In the genomic region with DNA sequence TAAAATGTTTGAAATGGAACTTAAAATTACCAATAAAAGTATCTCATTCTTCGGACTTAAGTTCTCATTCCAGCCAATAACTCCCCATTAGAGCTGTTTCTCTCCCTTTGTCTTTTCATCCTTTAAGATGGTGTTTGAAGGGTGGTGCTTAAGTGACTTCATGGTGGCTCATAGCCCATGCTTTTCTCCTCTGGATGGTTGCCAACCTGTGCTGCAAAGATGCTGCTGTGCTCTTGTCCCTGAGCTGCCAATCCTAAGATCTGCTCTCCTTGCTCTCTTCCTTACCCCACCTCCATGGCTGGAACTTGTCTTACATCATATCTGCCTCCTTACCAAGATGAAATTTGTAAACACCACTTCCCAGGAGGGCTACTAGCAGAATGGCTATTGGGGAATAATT, we compare ENCODE assay signal across 2 cellular contexts.
TF ChIP-seq lines count a peak whose summit lies in the region.

No MANE protein-coding gene starts in this region.

TF ChIP-seq in IMR-90, 13 proteins besides CTCF, POLR2A, EP300 and RAD21:
- TF ChIP-seq MXI1 (IDR thresholded peaks at IDR 0.05; ENCODE audit: borderline replicate concordance, low read depth, low read length), result no peak
- TF ChIP-seq RCOR1 (IDR thresholded peaks at IDR 0.05; ENCODE audit: insufficient replicate concordance, low read length), result no peak
- TF ChIP-seq, protein P1, sequence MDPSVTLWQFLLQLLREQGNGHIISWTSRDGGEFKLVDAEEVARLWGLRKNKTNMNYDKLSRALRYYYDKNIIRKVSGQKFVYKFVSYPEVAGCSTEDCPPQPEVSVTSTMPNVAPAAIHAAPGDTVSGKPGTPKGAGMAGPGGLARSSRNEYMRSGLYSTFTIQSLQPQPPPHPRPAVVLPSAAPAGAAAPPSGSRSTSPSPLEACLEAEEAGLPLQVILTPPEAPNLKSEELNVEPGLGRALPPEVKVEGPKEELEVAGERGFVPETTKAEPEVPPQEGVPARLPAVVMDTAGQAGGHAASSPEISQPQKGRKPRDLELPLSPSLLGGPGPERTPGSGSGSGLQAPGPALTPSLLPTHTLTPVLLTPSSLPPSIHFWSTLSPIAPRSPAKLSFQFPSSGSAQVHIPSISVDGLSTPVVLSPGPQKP (IDR thresholded peaks at IDR 0.05; ENCODE audit: borderline replicate concordance, low read depth, low read length), result no peak
- TF ChIP-seq, protein P2, sequence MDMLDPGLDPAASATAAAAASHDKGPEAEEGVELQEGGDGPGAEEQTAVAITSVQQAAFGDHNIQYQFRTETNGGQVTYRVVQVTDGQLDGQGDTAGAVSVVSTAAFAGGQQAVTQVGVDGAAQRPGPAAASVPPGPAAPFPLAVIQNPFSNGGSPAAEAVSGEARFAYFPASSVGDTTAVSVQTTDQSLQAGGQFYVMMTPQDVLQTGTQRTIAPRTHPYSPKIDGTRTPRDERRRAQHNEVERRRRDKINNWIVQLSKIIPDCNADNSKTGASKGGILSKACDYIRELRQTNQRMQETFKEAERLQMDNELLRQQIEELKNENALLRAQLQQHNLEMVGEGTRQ (IDR thresholded peaks at IDR 0.05; ENCODE audit: low read depth, low read length), result no peak
- TF ChIP-seq FOS (IDR thresholded peaks at IDR 0.05; ENCODE audit: low read depth, low read length), result no peak
- TF ChIP-seq NFE2L2 (IDR thresholded peaks at IDR 0.05; ENCODE audit: low read depth, low read length), result no peak

TF ChIP-seq in K562, 482 proteins besides CTCF, POLR2A, EP300 and RAD21:
- no peak for TF ChIP-seq SAFB2 (IDR thresholded peaks at IDR 0.05; ENCODE audit: borderline replicate concordance, low read depth, low read length, severe bottlenecking)
- TF ChIP-seq NFIC (IDR thresholded peaks at IDR 0.05), result peak; percentile 25; the same call in 1 of the 2 replicates
- TF ChIP-seq ZNF282 (CRISPR knock-in tag; IDR thresholded peaks at IDR 0.05), result no peak
- TF ChIP-seq, protein P3, sequence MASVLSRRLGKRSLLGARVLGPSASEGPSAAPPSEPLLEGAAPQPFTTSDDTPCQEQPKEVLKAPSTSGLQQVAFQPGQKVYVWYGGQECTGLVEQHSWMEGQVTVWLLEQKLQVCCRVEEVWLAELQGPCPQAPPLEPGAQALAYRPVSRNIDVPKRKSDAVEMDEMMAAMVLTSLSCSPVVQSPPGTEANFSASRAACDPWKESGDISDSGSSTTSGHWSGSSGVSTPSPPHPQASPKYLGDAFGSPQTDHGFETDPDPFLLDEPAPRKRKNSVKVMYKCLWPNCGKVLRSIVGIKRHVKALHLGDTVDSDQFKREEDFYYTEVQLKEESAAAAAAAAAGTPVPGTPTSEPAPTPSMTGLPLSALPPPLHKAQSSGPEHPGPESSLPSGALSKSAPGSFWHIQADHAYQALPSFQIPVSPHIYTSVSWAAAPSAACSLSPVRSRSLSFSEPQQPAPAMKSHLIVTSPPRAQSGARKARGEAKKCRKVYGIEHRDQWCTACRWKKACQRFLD (CRISPR knock-in tag; IDR thresholded peaks at IDR 0.05), result no peak
- TF ChIP-seq, protein P4, sequence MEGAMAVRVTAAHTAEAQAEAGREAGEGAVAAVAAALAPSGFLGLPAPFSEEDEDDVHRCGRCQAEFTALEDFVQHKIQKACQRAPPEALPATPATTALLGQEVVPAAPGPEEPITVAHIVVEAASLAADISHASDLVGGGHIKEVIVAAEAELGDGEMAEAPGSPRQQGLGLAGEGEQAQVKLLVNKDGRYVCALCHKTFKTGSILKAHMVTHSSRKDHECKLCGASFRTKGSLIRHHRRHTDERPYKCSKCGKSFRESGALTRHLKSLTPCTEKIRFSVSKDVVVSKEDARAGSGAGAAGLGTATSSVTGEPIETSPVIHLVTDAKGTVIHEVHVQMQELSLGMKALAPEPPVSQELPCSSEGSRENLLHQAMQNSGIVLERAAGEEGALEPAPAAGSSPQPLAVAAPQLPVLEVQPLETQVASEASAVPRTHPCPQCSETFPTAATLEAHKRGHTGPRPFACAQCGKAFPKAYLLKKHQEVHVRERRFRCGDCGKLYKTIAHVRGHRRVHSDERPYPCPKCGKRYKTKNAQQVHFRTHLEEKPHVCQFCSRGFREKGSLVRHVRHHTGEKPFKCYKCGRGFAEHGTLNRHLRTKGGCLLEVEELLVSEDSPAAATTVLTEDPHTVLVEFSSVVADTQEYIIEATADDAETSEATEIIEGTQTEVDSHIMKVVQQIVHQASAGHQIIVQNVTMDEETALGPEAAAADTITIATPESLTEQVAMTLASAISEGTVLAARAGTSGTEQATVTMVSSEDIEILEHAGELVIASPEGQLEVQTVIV (CRISPR knock-in tag; IDR thresholded peaks at IDR 0.05; ENCODE audit: borderline replicate concordance), result no peak
